Comparison of ENCODE assay signal across 8 cellular contexts in genomic region chr1:162561037-162561615, GRCh38. TPM values are rescaled to one million over a fixed set of nuclear protein-coding genes. Genes with fewer than 3 reads are reported as not detected.
DNase-seq lines count a peak whose midpoint lies in the region; ATAC-seq and TF ChIP-seq lines count a peak whose summit lies in the region.

No MANE protein-coding gene starts in this region.

- H3K9me3 ChIP-seq in adrenal gland (replicated peaks in 1 of 3) (no peaks in the 10 kb centered on the region), upper lobe of right lung (no peaks in the 10 kb centered on the region)

- TF ChIP-seq POLR2A in adrenal gland (IDR thresholded peaks at IDR 0.05), result peak; percentile 84 to 94

- ATAC-seq in HG02852 (IDR thresholded peaks at IDR 0.05; ENCODE audit: unreplicated experiment) (peak; percentile 96), left cardiac atrium (peak; percentile 96 to 97), upper lobe of right lung (peak; percentile 98)

- WGBS in adrenal gland, 4 donors, result 0 to 4% (median 0%) methylated on average over 15 to 53 of the region's 53 CpGs

- in situ Hi-C loops in GM13976 (cut with MboI; ENCODE audit: low sequenced_read_pairs, unreplicated experiment), result no loop called here

- H3K4me1 ChIP-seq in adrenal gland (replicated peaks in 1 of 2) (peaks cover 5 to 32% of the 10 kb centered on the region in 2 donors), upper lobe of right lung (peaks cover 20% of the 10 kb centered on the region)

- peaks cover 0 to 3% of the 10 kb centered on the region in 2 donors for H3K36me3 ChIP-seq in adrenal gland (replicated peaks in 1 of 2)
- H3K36me3 ChIP-seq in upper lobe of right lung, result no peaks in the 10 kb centered on the region

- TF ChIP-seq CTCF in GM13976 (IDR thresholded peaks at IDR 0.05; ENCODE audit: borderline replicate concordance, control extremely low read depth, extremely low read depth, insufficient read depth, missing control alignments) (no peak), adrenal gland (IDR thresholded peaks at IDR 0.05) (peak in 1 of 6 experiments; percentile 6), upper lobe of right lung (IDR thresholded peaks at IDR 0.05) (no peak)

- H3K4me3 ChIP-seq in adrenal gland (peak overlapping the region in 3 of 4 donors; percentile 69 to 92 (median 70)), upper lobe of right lung (peak overlapping the region; percentile 90)

- H3K27ac ChIP-seq in adrenal gland, result peak overlapping the region; percentile 92 to 99 (median 99)
- peak overlapping the region; percentile 98 for H3K27ac ChIP-seq in upper lobe of right lung

- intact Hi-C loops in adrenal gland (cut with DNase I), result no loop called here
- intact Hi-C loops in left cardiac atrium (cut with DNase I), result loop anchor here in 1 of 2 donors (5.0 kb wide), 1 partner anchor 64 kb away; the partner anchor contains the start of gene UHMK1
- intact Hi-C loops in posterior vena cava (cut with DNase I), result no loop called here
- intact Hi-C loops in upper lobe of right lung (cut with DNase I), result no loop called here

- peak; percentile 97 for DNase-seq in GM13976 (ENCODE audit: low spot score)
- DNase-seq in NCI-H1436 treated with DMSO at 0.1 percent for 48 hours (lab: John Stamatoyannopoulos, UW), result peak; percentile 88
- DNase-seq in T follicular helper cell (ENCODE audit: low read depth), result peak; percentile 97
- DNase-seq in adrenal gland, result peak; percentile 99 to 100 (median 99)
- peak; percentile 99 for DNase-seq in left cardiac atrium
- peak; percentile 100 for DNase-seq in posterior vena cava (ENCODE audit: low spot score)
- DNase-seq in upper lobe of right lung, result peak; percentile 100

- H3K27me3 ChIP-seq in adrenal gland, result no peaks in the 10 kb centered on the region
- H3K27me3 ChIP-seq in upper lobe of right lung, result no peaks in the 10 kb centered on the region

RNA-seq across cellular contexts. Expression of gene UAP1, which starts 0.4 kb away (rescaled TPM):
- total RNA-seq in adrenal gland (100 to 1,000 TPM in 2 of 8 donors, 10 to 100 TPM in 6; 43.6 to 108 (median 73.3) TPM), left cardiac atrium (10 to 100 TPM; 36.8 to 70.3 TPM), posterior vena cava (100 to 1,000 TPM; 106 to 115 TPM), upper lobe of right lung (35.0 TPM)
- 100 to 1,000 TPM in 1 of 3 donors, 10 to 100 TPM in 2; 61.8 to 119 (median 82.5) TPM for polyA plus RNA-seq in adrenal gland

Comparison
In these comparisons a context has a peak if more than half of its experiments do, and no peak if none do; other contexts are left out.
1. Peak in every context shown above with its lines: DNase-seq, ATAC-seq, H3K4me3 ChIP-seq and H3K27ac ChIP-seq.